In genomic region chr22:19933328-19934241, GRCh38 we compare ENCODE assay signal across 26 cellular contexts. TPM values are rescaled to one million over a fixed set of nuclear protein-coding genes. Genes with fewer than 3 reads are reported as not detected.
DNase-seq lines count a peak whose midpoint lies in the region; ATAC-seq and TF ChIP-seq lines count a peak whose summit lies in the region.
"Had no signal": no experiment of that assay in that cellular context is flagged by ENCODE, and none has a peak within 500 bp of the region (broad histone marks: within the 10 kb centered on the region; RNA-seq: fewer than 3 reads in every experiment).

No MANE protein-coding gene starts in this region.

- BruUV-seq in Panc1 (replicated peaks; lab: Mats Ljungman, UMichigan): no TSS peak

- DNase-seq in NCI-H510A treated with DMSO at 0.1 percent for 48 hours (lab: John Stamatoyannopoulos, UW): peak; percentile 64
- DNase-seq in NCI-H510A (lab: John Stamatoyannopoulos, UW): no peak
- DNase-seq in DMS79 treated with DMSO at 0.1 percent for 48 hours (lab: John Stamatoyannopoulos, UW): peak; percentile 75
- DNase-seq in Panc1 (ENCODE audit: low read depth, low spot score): no peak
- DNase-seq in posterior vena cava (ENCODE audit: low spot score): peak; percentile 55
- DNase-seq in KBM-7: no peak
- no peak for DNase-seq in NCI-H1048 (lab: John Stamatoyannopoulos, UW)
- DNase-seq: ACHN; activated naive CD4-positive, alpha-beta T cell treated with anti-CD3 and anti-CD28 coated beads for 36 hours; Calu3; endodermal cell; hypothalamus; left ventricle myocardium inferior; natural killer cell; NCI-H1436; NCI-H2227 treated with DMSO at 0.1 percent for 48 hours; Peyer's patch; retina; stimulated activated CD4-positive, alpha-beta T cell treated with anti-CD3 and anti-CD28 coated beads, Interleukin-4, amount 100 ng/mL, for 1 hour; stimulated activated naive B cell treated with anti-CD40 and anti-IgM and Interleukin-4, amounts not matched to agents 10 μg/mL and 1 μg/mL and 100 μg/mL, for 72 hours; T-helper 2 cell; uterus had no signal

- no peaks in the 10 kb centered on the region for H3K4me1 ChIP-seq in Panc1 (ENCODE audit: control insufficient read depth, insufficient read depth, low read length)
- H3K4me1 ChIP-seq: left ventricle myocardium inferior, uterus had no signal

- no peaks in the 10 kb centered on the region for H3K36me3 ChIP-seq in Panc1 (ENCODE audit: control insufficient read depth, insufficient read depth, low read length)
- H3K36me3 ChIP-seq: Peyer's patch, uterus had no signal

- no peak for TF ChIP-seq CTCF in Panc1 (IDR thresholded peaks at IDR 0.05)

- ATAC-seq in Panc1 (peak; percentile 27; the same call in 1 of the 2 replicates), HG02759 (IDR thresholded peaks at IDR 0.05; ENCODE audit: unreplicated experiment) (no peak)
- ATAC-seq: natural killer cell; stimulated activated naive B cell treated with anti-CD40 and anti-IgM and Interleukin-4, amounts not matched to agents 10 μg/mL and 1 μg/mL and 100 μg/mL, for 72 hours had no signal

- H3K27me3 ChIP-seq in Panc1 (ENCODE audit: control insufficient read depth, insufficient read depth, low read length): no peaks in the 10 kb centered on the region
- H3K27me3 ChIP-seq: BLaER1, Peyer's patch, uterus had no signal

- CTCF ChIA-PET in Panc1 (lab: Charles Lee): no interaction called here

- H3K27ac ChIP-seq in Panc1 (ENCODE audit: low read length): no peak overlapping the region
- H3K27ac ChIP-seq: BLaER1, HL-60, left ventricle myocardium inferior, Peyer's patch, uterus had no signal

- H3K9me3 ChIP-seq in Panc1 (ENCODE audit: control insufficient read depth, insufficient read depth, low read depth, low read length): no peaks in the 10 kb centered on the region
- H3K9me3 ChIP-seq: Peyer's patch, uterus had no signal

- H3K4me3 ChIP-seq in Panc1 (ENCODE audit: low read depth in 2 of 2, low read length in 2 of 2): no peak overlapping the region
- H3K4me3 ChIP-seq: BLaER1, coronary artery, left ventricle myocardium inferior, Peyer's patch, uterus had no signal

- POLR2A ChIA-PET in Panc1 (lab: Charles Lee): no interaction called here

- in situ Hi-C loops in Panc1 (cut with HindIII; ENCODE audit: low pct_unique_long_range_greater_than_20kb, low sequenced_read_pairs) (no loop called here), KBM-7 (cut with MboI; ENCODE audit: low pct_unique_long_range_greater_than_20kb, low sequenced_read_pairs) (no loop called here)

- intact Hi-C loops in Panc1 (cut with micrococcal nuclease; ENCODE audit: unreplicated experiment) (no loop called here), posterior vena cava (cut with DNase I) (loop anchor here in 1 of 2 donors (1.0 kb wide), 1 partner anchor 35 kb away; no protein-coding TSS in a partner anchor)

RNA-seq across cellular contexts. Expression of gene COMT, which starts 8.0 kb away (rescaled TPM):
- total RNA-seq in Panc1 (2021; ENCODE audit: unreplicated experiment) (108 TPM), posterior vena cava (10 to 100 TPM; 81.7 to 95.4 TPM)
- 251 TPM for polyA plus RNA-seq in Panc1 (2012; ENCODE audit: insufficient read length)

RNA-seq across cellular contexts. Expression of gene TXNRD2, which starts 8.0 kb away (rescaled TPM):
- total RNA-seq in Panc1 (2021; ENCODE audit: unreplicated experiment) (29.5 TPM), posterior vena cava (10 to 100 TPM; 13.9 to 19.2 TPM)
- polyA plus RNA-seq in Panc1 (2012; ENCODE audit: insufficient read length): 38.4 TPM

Comparison
In these comparisons a context has a peak if more than half of its experiments do, and no peak if none do; other contexts are left out.
1. DNase-seq: peak in NCI-H510A treated with DMSO at 0.1 percent for 48 hours (single experiment), DMS79 treated with DMSO at 0.1 percent for 48 hours (single experiment) and posterior vena cava (single experiment); none in NCI-H510A (single experiment), Panc1 (single experiment), KBM-7 (single experiment) and NCI-H1048 (single experiment).